ENCODE assay signal across 30 cellular contexts in genomic region chr15:76193934-76194333, GRCh38.
"Had no signal": no experiment of that assay in that cellular context is flagged by ENCODE, and none has a peak within 500 bp of the region (broad histone marks: within the 10 kb centered on the region; RNA-seq: fewer than 3 reads in every experiment).

No MANE protein-coding gene starts in this region.

- H3K4me3 Mint-ChIP-seq: activated B cell treated with CpG ODN at 0.5 μM for 24 hours; activated CD8-positive, alpha-beta memory T cell treated with anti-CD3 and anti-CD28 coated beads, Interleukin-2, amount 10 ng/mL, durations not matched to agents 7 days and 5 days; activated CD8-positive, alpha-beta T cell treated with anti-CD3 and anti-CD28 coated beads for 36 hours; activated naive CD4-positive, alpha-beta T cell treated with anti-CD3 and anti-CD28 coated beads, Interleukin-2, amount 50 U/mL, for 24 hours; activated naive CD8-positive, alpha-beta T cell treated with anti-CD3 and anti-CD28 coated beads, Interleukin-2, amount 50 U/mL, for 24 hours; immature natural killer cell; natural killer cell treated with Interleukin-12 subunit alpha and Interleukin-12 subunit beta and Interleukin-15 and Interleukin-18, amount 100 ng/mL, for 72 hours; stimulated activated memory B cell treated with anti-CD40 and anti-IgM and Interleukin-4, amounts not matched to agents 10 μg/mL and 1 μg/mL and 100 μg/mL, for 72 hours; stimulated activated naive CD8-positive, alpha-beta T cell treated with anti-CD3 and anti-CD28 coated beads, Interleukin-15, amount 100 ng/mL, for 72 hours; type B pancreatic cell had no signal

- DNase-seq: activated B cell treated with CpG ODN at 0.5 μM for 24 hours; activated CD4-positive, alpha-beta T cell treated with anti-CD3 and anti-CD28 coated beads, Interleukin-2, amount 50 U/mL, for 1 hour; activated CD8-positive, alpha-beta memory T cell treated with anti-CD3 and anti-CD28 coated beads, Interleukin-2, amount 10 ng/mL, durations not matched to agents 7 days and 5 days; activated CD8-positive, alpha-beta T cell treated with anti-CD3 and anti-CD28 coated beads for 36 hours; activated naive CD8-positive, alpha-beta T cell treated with anti-CD3 and anti-CD28 coated beads, Interleukin-2, amount 50 U/mL, for 24 hours; activated T-cell treated with anti-CD3 and anti-CD28 coated beads, Interleukin-2, amount 50 U/mL, for 48 hours; amygdala; dermis blood vessel endothelial cell; effector CD4-positive, alpha-beta T cell; head of caudate nucleus; hippocampal formation; immature natural killer cell; kidney glomerular epithelial cell; left lung; retina; sigmoid colon; small intestine; stimulated activated CD4-positive, alpha-beta T cell treated with anti-CD3 and anti-CD28 coated beads, Interleukin-4, amount 100 ng/mL, for 24 hours; stimulated activated naive CD8-positive, alpha-beta T cell treated with anti-CD3 and anti-CD28 coated beads, Interleukin-15, amount 100 ng/mL, for 72 hours; substantia nigra; uterus had no signal

- H3K9me3 ChIP-seq: left lung, mucosa of descending colon, prostate gland, sigmoid colon, uterus had no signal

- H3K36me3 Mint-ChIP-seq: activated CD8-positive, alpha-beta memory T cell treated with anti-CD3 and anti-CD28 coated beads, Interleukin-2, amount 10 ng/mL, durations not matched to agents 7 days and 5 days; activated naive CD4-positive, alpha-beta T cell treated with anti-CD3 and anti-CD28 coated beads, Interleukin-2, amount 50 U/mL, for 24 hours; natural killer cell treated with Interleukin-12 subunit alpha and Interleukin-12 subunit beta and Interleukin-15 and Interleukin-18, amount 100 ng/mL, for 72 hours; stimulated activated memory B cell treated with anti-CD40 and anti-IgM and Interleukin-4, amounts not matched to agents 10 μg/mL and 1 μg/mL and 100 μg/mL, for 72 hours; type B pancreatic cell had no signal

- H3K36me3 ChIP-seq: left lung, prostate gland, sigmoid colon, uterus had no signal

- H3K27ac Mint-ChIP-seq: activated B cell treated with CpG ODN at 0.5 μM for 24 hours; activated CD8-positive, alpha-beta memory T cell treated with anti-CD3 and anti-CD28 coated beads, Interleukin-2, amount 10 ng/mL, durations not matched to agents 7 days and 5 days; activated CD8-positive, alpha-beta T cell treated with anti-CD3 and anti-CD28 coated beads for 36 hours; activated naive CD4-positive, alpha-beta T cell treated with anti-CD3 and anti-CD28 coated beads, Interleukin-2, amount 50 U/mL, for 24 hours; activated naive CD8-positive, alpha-beta T cell treated with anti-CD3 and anti-CD28 coated beads, Interleukin-2, amount 50 U/mL, for 24 hours; activated T-helper 2 cell treated with anti-CD3 and anti-CD28 coated beads, Interferon-gamma antibody, Interleukin-2, Interleukin-4, amounts not matched to agents 10 μg/mL and 5 μg/mL and 100 μg/mL, durations not matched to agents 14 hours and 24 hours and 36 hours; immature natural killer cell; stimulated activated memory B cell treated with anti-CD40 and anti-IgM and Interleukin-4, amounts not matched to agents 10 μg/mL and 1 μg/mL and 100 μg/mL, for 72 hours; type B pancreatic cell had no signal

- H3K27ac ChIP-seq: epithelial cell of prostate, left lung, prostate gland, sigmoid colon, uterus had no signal

- ATAC-seq: activated CD8-positive, alpha-beta memory T cell treated with anti-CD3 and anti-CD28 coated beads, Interleukin-2, amount 10 ng/mL, durations not matched to agents 7 days and 5 days; activated CD8-positive, alpha-beta T cell treated with anti-CD3 and anti-CD28 coated beads for 36 hours; activated naive CD8-positive, alpha-beta T cell treated with anti-CD3 and anti-CD28 coated beads, Interleukin-2, amount 50 U/mL, for 24 hours; left lung; mucosa of descending colon; natural killer cell treated with Interleukin-12 subunit alpha and Interleukin-12 subunit beta and Interleukin-15 and Interleukin-18, amount 100 ng/mL, for 72 hours; stimulated activated memory B cell treated with anti-CD40 and anti-IgM and Interleukin-4, amounts not matched to agents 10 μg/mL and 1 μg/mL and 100 μg/mL, for 72 hours; stimulated activated naive CD8-positive, alpha-beta T cell treated with anti-CD3 and anti-CD28 coated beads, Interleukin-15, amount 100 ng/mL, for 72 hours had no signal

- H3K27me3 ChIP-seq: uterus had no signal

- H3K4me3 ChIP-seq: left lung, lung, mucosa of descending colon, prostate gland, sigmoid colon, uterus had no signal

- H3K9me3 Mint-ChIP-seq: activated B cell treated with CpG ODN at 0.5 μM for 24 hours; activated CD8-positive, alpha-beta T cell treated with anti-CD3 and anti-CD28 coated beads for 36 hours; activated naive CD4-positive, alpha-beta T cell treated with anti-CD3 and anti-CD28 coated beads, Interleukin-2, amount 50 U/mL, for 24 hours; activated naive CD8-positive, alpha-beta T cell treated with anti-CD3 and anti-CD28 coated beads, Interleukin-2, amount 50 U/mL, for 24 hours; activated T-helper 2 cell treated with anti-CD3 and anti-CD28 coated beads, Interferon-gamma antibody, Interleukin-2, Interleukin-4, amounts not matched to agents 10 μg/mL and 5 μg/mL and 100 μg/mL, durations not matched to agents 14 hours and 24 hours and 36 hours; natural killer cell treated with Interleukin-12 subunit alpha and Interleukin-12 subunit beta and Interleukin-15 and Interleukin-18, amount 100 ng/mL, for 72 hours; stimulated activated memory B cell treated with anti-CD40 and anti-IgM and Interleukin-4, amounts not matched to agents 10 μg/mL and 1 μg/mL and 100 μg/mL, for 72 hours; stimulated activated naive CD8-positive, alpha-beta T cell treated with anti-CD3 and anti-CD28 coated beads, Interleukin-15, amount 100 ng/mL, for 72 hours; type B pancreatic cell had no signal
